23 cellular contexts compared by ENCODE assay signal in genomic region chr14:75091251-75091650, GRCh38. TPM values are rescaled to one million over a fixed set of nuclear protein-coding genes. Genes with fewer than 3 reads are reported as not detected.
"Had no signal": no experiment of that assay in that cellular context is flagged by ENCODE, and none has a peak within 500 bp of the region (broad histone marks: within the 10 kb centered on the region; RNA-seq: fewer than 3 reads in every experiment).

No MANE protein-coding gene starts in this region.

- ATAC-seq: HepG2, Panc1, PC-3 had no signal

- H3K27ac ChIP-seq: RWPE1 had no signal

- H3K27me3 ChIP-seq: MG63 had no signal

- H3K9me3 ChIP-seq: MG63, SK-N-SH had no signal

- H3K9ac ChIP-seq: SK-N-SH had no signal

- DNase-seq: IMR-90, Karpas-422, KG1, MG63, NCI-H1092 treated with DMSO at 0.1 percent for 48 hours, NCI-H1436, NCI-H187, NCI-H2029, NCI-H2081 treated with DMSO at 0.1 percent for 48 hours, NCI-H2171, NCI-H226, NCI-H446, NCI-H510A, NCI-H524 treated with DMSO at 0.1 percent for 48 hours, NCI-H69, NCI-H774, PC-3, SHP77, SK-N-SH had no signal

- H3K4me2 ChIP-seq: SK-N-SH had no signal

- H3K4me3 ChIP-seq: MG63 had no signal

- FAIRE-seq: HepG2 had no signal

RNA-seq across cellular contexts. Expression of gene ZC2HC1C, which starts 21.8 kb away (rescaled TPM):
- total RNA-seq: HT1080 had no signal
